ENCODE assay signal across 30 cellular contexts in genomic region chr10:24842856-24843255, GRCh38.
"Had no signal": no experiment of that assay in that cellular context is flagged by ENCODE, and none has a peak within 500 bp of the region (broad histone marks: within the 10 kb centered on the region; RNA-seq: fewer than 3 reads in every experiment).

No MANE protein-coding gene starts in this region.

- H3K27ac ChIP-seq: adrenal gland, ascending aorta, body of pancreas, brain microvascular endothelial cell, breast epithelium, cardiac muscle cell had no signal

- H3K27me3 ChIP-seq: adrenal gland, ascending aorta, body of pancreas, brain microvascular endothelial cell, breast epithelium, cardiac muscle cell had no signal

- H3K4me1 ChIP-seq: adrenal gland, ascending aorta, body of pancreas, breast epithelium had no signal

- H3K36me3 ChIP-seq: adrenal gland, ascending aorta, brain microvascular endothelial cell, breast epithelium, cardiac muscle cell had no signal

- H3K4me3 ChIP-seq: adrenal gland, ascending aorta, body of pancreas, breast epithelium, cardiac muscle cell had no signal

- DNase-seq: activated effector memory CD4-positive, alpha-beta T cell treated with anti-CD3 and anti-CD28 coated beads, Interleukin-2, amount 50 U/mL, for 16 hours; activated effector memory CD4-positive, alpha-beta T cell treated with Interleukin-2 at 50 U/mL for 16 hours; activated gamma-delta T cell; activated gamma-delta T cell treated with Interleukin-2 at 50 U/mL for 16 hours; activated naive CD4-positive, alpha-beta T cell; activated naive CD4-positive, alpha-beta T cell treated with anti-CD3 and anti-CD28 coated beads for 36 hours; activated naive CD4-positive, alpha-beta T cell treated with anti-CD3 and anti-CD28 coated beads, Interleukin-2, amount 10 ng/mL, durations not matched to agents 7 days and 5 days; activated naive CD4-positive, alpha-beta T cell treated with anti-CD3 and anti-CD28 coated beads, Interleukin-2, amount 50 U/mL, for 16 hours; activated naive CD4-positive, alpha-beta T cell treated with Interleukin-2 at 50 U/mL for 16 hours; activated naive CD8-positive, alpha-beta T cell treated with anti-CD3 and anti-CD28 coated beads for 36 hours; activated naive CD8-positive, alpha-beta T cell treated with anti-CD3 and anti-CD28 coated beads, Interleukin-2, amount 10 ng/mL, durations not matched to agents 7 days and 5 days; activated naive CD8-positive, alpha-beta T cell treated with anti-CD3 and anti-CD28 coated beads, Interleukin-2, amount 50 U/mL, for 24 hours; activated T-cell treated with anti-CD3 and anti-CD28 coated beads, Interleukin-2, amount 50 U/mL, for 1 hour; activated T-cell treated with anti-CD3 and anti-CD28 coated beads, Interleukin-2, amount 50 U/mL, for 24 hours; activated T-cell treated with anti-CD3 and anti-CD28 coated beads, Interleukin-2, amount 50 U/mL, for 4 hours; activated T-cell treated with anti-CD3 and anti-CD28 coated beads, Interleukin-2, amount 50 U/mL, for 48 hours; activated T-cell treated with anti-CD3 and anti-CD28 coated beads, Interleukin-2, amount 50 U/mL, for 72 hours; adrenal gland; amniotic stem cell; amygdala; anterior cingulate cortex; aorta; body of pancreas; brain microvascular endothelial cell; caudate nucleus; central memory CD4-positive, alpha-beta T cell; cerebellar nuclear complex had no signal

- H3K9me3 ChIP-seq: adrenal gland, ascending aorta, body of pancreas, breast epithelium had no signal
